ENCODE assay signal across 8 cellular contexts in genomic region chr1:156338180-156338973, GRCh38. TPM values are rescaled to one million over a fixed set of nuclear protein-coding genes. Genes with fewer than 3 reads are reported as not detected.
DNase-seq lines count a peak whose midpoint lies in the region; ATAC-seq and TF ChIP-seq lines count a peak whose summit lies in the region.

Gene CCT3 (minus strand): TSS chr1:156338292. CDS start chr1:156338184, 108 bp downstream.
Gene TSACC (plus strand): TSS chr1:156338526. CDS start chr1:156339758, 1,232 bp downstream.

- peaks cover 21% of the 10 kb centered on the region for H3K36me3 ChIP-seq in CD4-positive, CD25-positive, alpha-beta regulatory T cell (ENCODE audit: control insufficient read depth, insufficient read depth, low read length)
- peaks cover 0 to 18% (median 14%) of the 10 kb centered on the region in 4 donors for H3K36me3 ChIP-seq in liver (ENCODE audit: control insufficient read depth in 4 of 4, insufficient read depth in 3 of 4, low read depth in 1 of 4, low read length in 3 of 4)

- H3K27me3 Mint-ChIP-seq in CD4-positive, CD25-positive, alpha-beta regulatory T cell = no peaks in the 10 kb centered on the region

- H3K36me3 Mint-ChIP-seq in CD4-positive, CD25-positive, alpha-beta regulatory T cell = peaks cover 15% of the 10 kb centered on the region

- peaks cover 14 to 47% (median 36%) of the 10 kb centered on the region in 4 donors for H3K4me1 Mint-ChIP-seq in CD4-positive, CD25-positive, alpha-beta regulatory T cell

- peak in 16 of 56 donors; percentile 2 to 30 (median 14) for TF ChIP-seq CTCF in dorsolateral prefrontal cortex (IDR thresholded peaks at IDR 0.05 in 54 of 56, conservative IDR thresholded peaks at IDR 0.05 in 2 of 56; ENCODE audit: low read depth in 1 of 56, partially characterized antibody in 56 of 56)
- TF ChIP-seq CTCF in liver (IDR thresholded peaks at IDR 0.05; ENCODE audit: low read depth, low read length, missing input control) = no peak

- TF ChIP-seq RAD21 in liver (IDR thresholded peaks at IDR 0.05) = no peak

- DNase-seq in CD4-positive, CD25-positive, alpha-beta regulatory T cell = peak; percentile 98 to 100 (median 100)
- DNase-seq in NCI-H774 (lab: John Stamatoyannopoulos, UW) = peak; percentile 99
- peak; percentile 99 for DNase-seq in activated CD4-positive, alpha-beta T cell treated with anti-CD3 and anti-CD28 coated beads, Interleukin-2, amount 50 U/mL, for 48 hours
- DNase-seq in dorsolateral prefrontal cortex = peak; percentile 91 to 100 (median 98)
- peak; percentile 99 for DNase-seq in stimulated activated CD4-positive, alpha-beta T cell treated with anti-CD3 and anti-CD28 coated beads, Interleukin-4, amount 100 ng/mL, for 1 hour

- peak within 1 kb of the TSS; percentile 94 for H3K4me3 ChIP-seq in CD4-positive, CD25-positive, alpha-beta regulatory T cell (ENCODE audit: low read depth, low read length)
- H3K4me3 ChIP-seq in dorsolateral prefrontal cortex = peak within 1 kb of the TSS; percentile 46 to 100 (median 89)
- H3K4me3 ChIP-seq in liver (ENCODE audit: low read depth in 1 of 3, low read length in 3 of 3) = peak within 1 kb of the TSS; percentile 71 to 100 (median 88)

- H3K27ac ChIP-seq in CD4-positive, CD25-positive, alpha-beta regulatory T cell (ENCODE audit: insufficient read depth, low read length, poor library complexity, severe bottlenecking) = peak within 1 kb of the TSS; percentile 89
- H3K27ac ChIP-seq in dorsolateral prefrontal cortex = peak within 1 kb of the TSS; percentile 5 to 99 (median 93)
- H3K27ac ChIP-seq in liver (ENCODE audit: low read depth in 1 of 2, low read length in 2 of 2) = peak within 1 kb of the TSS; percentile 80 to 97

- ATAC-seq in CD4-positive, CD25-positive, alpha-beta regulatory T cell (ENCODE audit: low read depth in 2 of 2) = peak; percentile 95 to 97
- peak; percentile 88 for ATAC-seq in GM19438 (IDR thresholded peaks at IDR 0.05; ENCODE audit: low read depth, unreplicated experiment)
- ATAC-seq in HG03571 (IDR thresholded peaks at IDR 0.05; ENCODE audit: unreplicated experiment) = peak; percentile 85

- H3K4me1 ChIP-seq in CD4-positive, CD25-positive, alpha-beta regulatory T cell (ENCODE audit: control insufficient read depth, insufficient read depth, low read length, poor library complexity, severe bottlenecking) = peaks cover 18% of the 10 kb centered on the region
- H3K4me1 ChIP-seq in liver (ENCODE audit: control insufficient read depth in 4 of 4, insufficient read depth in 4 of 4, low read length in 3 of 4) = peaks cover 0 to 17% (median 13%) of the 10 kb centered on the region in 4 donors

- no peaks in the 10 kb centered on the region for H3K9me3 Mint-ChIP-seq in CD4-positive, CD25-positive, alpha-beta regulatory T cell

- intact Hi-C loops in dorsolateral prefrontal cortex (cut with DNase I) = loop anchor here (2.0 to 10.0 kb wide), 2 partner anchors 54 to 56 kb away; partner anchors contain the start of genes SMG5 (in 2 of the 2) and TMEM79 (in 1 of the 2)

- H3K27me3 ChIP-seq in CD4-positive, CD25-positive, alpha-beta regulatory T cell (ENCODE audit: control insufficient read depth, insufficient read depth, low read length) = no peaks in the 10 kb centered on the region
- H3K27me3 ChIP-seq in dorsolateral prefrontal cortex = no peaks in the 10 kb centered on the region
- no peaks in the 10 kb centered on the region for H3K27me3 ChIP-seq in liver (ENCODE audit: control insufficient read depth in 4 of 4, insufficient read depth in 4 of 4, low read length in 3 of 4)

- H3K27ac Mint-ChIP-seq in CD4-positive, CD25-positive, alpha-beta regulatory T cell = peak within 1 kb of the TSS; percentile 96 to 99 (median 98)

- H3K4me3 Mint-ChIP-seq in CD4-positive, CD25-positive, alpha-beta regulatory T cell = peak within 1 kb of the TSS; percentile 91 to 99 (median 98)

- no peaks in the 10 kb centered on the region for H3K9me3 ChIP-seq in CD4-positive, CD25-positive, alpha-beta regulatory T cell (ENCODE audit: control insufficient read depth in 2 of 2, low read length in 2 of 2)
- H3K9me3 ChIP-seq in liver (ENCODE audit: control insufficient read depth in 4 of 4, low read length in 3 of 4) = no peaks in the 10 kb centered on the region

- under 1% methylated on average over 47 of the region's 47 CpGs for WGBS in liver

- peak within 1 kb of the TSS; percentile 90 to 99 for H3K9ac ChIP-seq in liver (ENCODE audit: low read depth in 1 of 2, low read length in 2 of 2)

TF ChIP-seq in liver, 16 proteins besides CTCF, POLR2A, EP300 and RAD21:
- peak; percentile 38 for TF ChIP-seq ZBTB33 (IDR thresholded peaks at IDR 0.05)
- peak; percentile 81 for TF ChIP-seq TAF1 (conservative IDR thresholded peaks at IDR 0.05)
- TF ChIP-seq GABPA (IDR thresholded peaks at IDR 0.05 in 1 of 2, conservative IDR thresholded peaks at IDR 0.05 in 1 of 2) = peak; percentile 10 to 76
- TF ChIP-seq MAX (IDR thresholded peaks at IDR 0.05) = peak; percentile 89
- no peak for TF ChIP-seq FOXA1 (IDR thresholded peaks at IDR 0.05)
- no peak for TF ChIP-seq NR2F2 (IDR thresholded peaks at IDR 0.05)
- no peak for TF ChIP-seq FOXA2 (IDR thresholded peaks at IDR 0.05)
- TF ChIP-seq HNF4G (IDR thresholded peaks at IDR 0.05) = no peak
- peak; percentile 96 for TF ChIP-seq YY1 (IDR thresholded peaks at IDR 0.05)
- peak; percentile 52 to 60 for TF ChIP-seq HNF4A (conservative IDR thresholded peaks at IDR 0.05)
- TF ChIP-seq REST (IDR thresholded peaks at IDR 0.05) = peak; percentile 86
- no peak for TF ChIP-seq EGR1 (IDR thresholded peaks at IDR 0.05; ENCODE audit: low read depth in 2 of 2)
- TF ChIP-seq SP1 (IDR thresholded peaks at IDR 0.05) = peak; percentile 91
- TF ChIP-seq RXRA (IDR thresholded peaks at IDR 0.05) = peak; percentile 22 to 32
- TF ChIP-seq JUND (IDR thresholded peaks at IDR 0.05) = no peak
- TF ChIP-seq ATF3 (IDR thresholded peaks at IDR 0.05) = no peak

RNA-seq across cellular contexts. Expression of gene CCT3, which starts in this region (rescaled TPM):
- total RNA-seq in CD4-positive, CD25-positive, alpha-beta regulatory T cell = 84.5 TPM
- 100 to 1,000 TPM; 195 to 214 (median 203) TPM for polyA plus RNA-seq in CD4-positive, CD25-positive, alpha-beta regulatory T cell
- total RNA-seq in dorsolateral prefrontal cortex (100 to 1,000 TPM in 119 of 120 experiments, 10 to 100 TPM in 1; 93.9 to 244 (median 146) TPM), liver (100 to 1,000 TPM; 135 to 144 TPM)
- 100 to 1,000 TPM in 1 of 2 donors, 10 to 100 TPM in 1; 74.5 to 102 TPM for polyA plus RNA-seq in liver

RNA-seq across cellular contexts. Expression of gene TSACC, which starts in this region (rescaled TPM):
- total RNA-seq in CD4-positive, CD25-positive, alpha-beta regulatory T cell = not detected
- polyA plus RNA-seq in CD4-positive, CD25-positive, alpha-beta regulatory T cell = under 1 TPM in 1 of 4 donors, not detected in 3; 0.39 TPM
- total RNA-seq in dorsolateral prefrontal cortex (1 to 10 TPM in 5 of 120 experiments, under 1 TPM in 3, not detected in 112; 0.67 to 1.6 (median 1.1) TPM), liver (under 1 TPM in 1 of 2 donors, not detected in 1; 0.28 TPM)
- 1 to 10 TPM in 1 of 2 donors, under 1 TPM in 1; 0.60 to 2.7 TPM for polyA plus RNA-seq in liver

Comparison
In these comparisons a context has a peak if more than half of its experiments do, and no peak if none do; other contexts are left out.
1. Peak in every context shown above with its lines: DNase-seq, ATAC-seq, H3K4me3 ChIP-seq and H3K27ac ChIP-seq.